Comparison of ENCODE assay signal across 21 cellular contexts in the genomic region with DNA sequence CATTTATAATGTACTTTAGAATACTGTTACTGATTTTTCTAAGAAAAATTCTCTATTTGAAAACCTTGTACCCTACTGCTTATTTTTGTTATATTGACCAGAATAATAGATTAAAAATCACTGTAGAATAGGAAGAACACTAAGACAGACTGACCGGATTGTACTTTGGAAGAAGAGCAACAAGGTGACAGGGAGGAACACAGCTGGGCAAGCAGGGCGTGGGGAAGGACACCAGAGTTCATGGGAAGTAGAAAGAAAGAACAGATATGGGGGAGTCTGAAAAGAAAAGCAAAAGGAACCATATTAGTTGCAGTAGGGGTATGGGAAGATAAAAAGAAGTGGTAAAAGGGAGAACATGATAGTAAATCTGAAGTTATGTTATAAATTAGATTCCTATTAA.
"Had no signal": no experiment of that assay in that cellular context is flagged by ENCODE, and none has a peak within 500 bp of the region (broad histone marks: within the 10 kb centered on the region; RNA-seq: fewer than 3 reads in every experiment).

No MANE protein-coding gene starts in this region.

- H3K4me2 ChIP-seq: SK-N-SH had no signal

- H3K4me1 ChIP-seq: adrenal gland, Peyer's patch, SJCRH30 had no signal

- ATAC-seq: activated CD4-positive, CD25-positive, alpha-beta regulatory T cell treated with anti-CD3 and anti-CD28 coated beads, Interleukin-2, amount 50 U/mL, for 24 hours; activated CD8-positive, alpha-beta T cell treated with anti-CD3 and anti-CD28 coated beads for 36 hours; activated naive CD4-positive, alpha-beta T cell treated with anti-CD3 and anti-CD28 coated beads, Interleukin-2, amount 50 U/mL, for 72 hours; activated T-cell treated with anti-CD3 and anti-CD28 coated beads, Interleukin-2, amount 50 U/mL, for 4 hours had no signal

- DNase-seq: activated CD4-positive, alpha-beta T cell treated with anti-CD3 and anti-CD28 coated beads for 4 hours; activated CD8-positive, alpha-beta memory T cell treated with anti-CD3 and anti-CD28 coated beads, Interleukin-2, amount 50 U/mL, for 48 hours; activated CD8-positive, alpha-beta T cell treated with anti-CD3 and anti-CD28 coated beads for 36 hours; activated T-cell treated with anti-CD3 and anti-CD28 coated beads, Interleukin-2, amount 50 U/mL, for 4 hours; adrenal gland; anterior cingulate cortex; MG63; NCI-H1105; NCI-H1436; NCI-H1694 treated with DMSO at 0.1 percent for 48 hours; NCI-H2029 treated with DMSO at 0.1 percent for 48 hours; NCI-H510A treated with DMSO at 0.1 percent for 48 hours; NCI-H69; NK-92 treated with Interleukin-12 subunit alpha and Interleukin-12 subunit beta, amount 100 ng/mL, for 24 hours; Right ventricle myocardium superior; SJCRH30; SK-N-SH had no signal

- H3K4me3 Mint-ChIP-seq: activated CD8-positive, alpha-beta T cell treated with anti-CD3 and anti-CD28 coated beads for 36 hours; activated T-cell treated with anti-CD3 and anti-CD28 coated beads, Interleukin-2, amount 50 U/mL, for 4 hours had no signal

- H3K27me3 ChIP-seq: adrenal gland, MG63, Peyer's patch, SJCRH30 had no signal

- H3K4me3 ChIP-seq: adrenal gland, MG63, Peyer's patch, SJCRH30 had no signal

- H3K9ac ChIP-seq: SK-N-SH had no signal

- H3K36me3 ChIP-seq: adrenal gland, MG63, Peyer's patch, SJCRH30 had no signal

- H3K27ac Mint-ChIP-seq: activated CD8-positive, alpha-beta T cell treated with anti-CD3 and anti-CD28 coated beads for 36 hours; activated naive CD4-positive, alpha-beta T cell treated with anti-CD3 and anti-CD28 coated beads, Interleukin-2, amount 50 U/mL, for 72 hours had no signal

- H3K27ac ChIP-seq: adrenal gland, Peyer's patch, RWPE1, SJCRH30 had no signal

- H3K27me3 Mint-ChIP-seq: activated CD8-positive, alpha-beta T cell treated with anti-CD3 and anti-CD28 coated beads for 36 hours had no signal

- H3K9me3 ChIP-seq: adrenal gland, MG63, Peyer's patch, SJCRH30, SK-N-SH had no signal

- H3K9me3 Mint-ChIP-seq: activated CD8-positive, alpha-beta T cell treated with anti-CD3 and anti-CD28 coated beads for 36 hours; activated naive CD4-positive, alpha-beta T cell treated with anti-CD3 and anti-CD28 coated beads, Interleukin-2, amount 50 U/mL, for 72 hours; activated T-cell treated with anti-CD3 and anti-CD28 coated beads, Interleukin-2, amount 50 U/mL, for 4 hours had no signal
